20 cellular contexts compared by ENCODE assay signal in genomic region chr9:134392900-134393299, GRCh38.
A peak's percentile ranks its signal among the peaks of the same experiment; 100 is the strongest.
DNase-seq lines count a peak whose midpoint lies in the region; ATAC-seq, FAIRE-seq and TF ChIP-seq lines count a peak whose summit lies in the region.
"Had no signal": no experiment of that assay in that cellular context is flagged by ENCODE, and none has a peak within 500 bp of the region (broad histone marks: within the 10 kb centered on the region; RNA-seq: fewer than 3 reads in every experiment).

No MANE protein-coding gene starts in this region.

- H3K9ac ChIP-seq in Loucy (ENCODE audit: low read depth, low read length, poor library complexity, severe bottlenecking) (no peak overlapping the region), GM12878 (ENCODE audit: control insufficient read depth, insufficient read depth, low read length) (peak overlapping the region; percentile 95), trophoblast cell (ENCODE audit: low read length) (no peak overlapping the region)

- H2BK12ac ChIP-seq in trophoblast cell (ENCODE audit: low read length) = no peak overlapping the region

- H3K27me3 Mint-ChIP-seq in CD8-positive, alpha-beta memory T cell = no peaks in the 10 kb centered on the region
- peaks cover 5 to 17% of the 10 kb centered on the region in 2 donors for H3K27me3 Mint-ChIP-seq in stimulated activated naive B cell treated with anti-CD40 and anti-IgM and Interleukin-4, amounts not matched to agents 10 μg/mL and 1 μg/mL and 100 μg/mL, for 72 hours
- H3K27me3 Mint-ChIP-seq in mesothelial cell of epicardium (ENCODE audit: low read depth) = no peaks in the 10 kb centered on the region

- H4K91ac ChIP-seq in trophoblast cell (ENCODE audit: low read depth, low read length) = no peak overlapping the region

- H3K36me3 ChIP-seq in CD8-positive, alpha-beta memory T cell (ENCODE audit: insufficient read depth, low read length) = no peaks in the 10 kb centered on the region
- H3K36me3 ChIP-seq in Loucy (ENCODE audit: insufficient read depth, low read length) (no peaks in the 10 kb centered on the region), GM12878 (ENCODE audit: control insufficient read depth in 2 of 2, insufficient read depth in 2 of 2, low read length in 1 of 2) (no peaks in the 10 kb centered on the region), trophoblast cell (ENCODE audit: control insufficient read depth in 1 of 2, insufficient read depth in 2 of 2, low read length in 2 of 2) (no peaks in the 10 kb centered on the region)
- H3K36me3 ChIP-seq: left ventricle myocardium inferior, pancreas, Peyer's patch, sigmoid colon had no signal

- intact Hi-C loops in GM12878 (cut with micrococcal nuclease; ENCODE audit: unreplicated experiment) = no loop called here

- TF ChIP-seq RAD21 in GM12878 (IDR thresholded peaks at IDR 0.05; ENCODE audit: insufficient read depth, low read depth, low read length) = no peak

- no peaks in the 10 kb centered on the region for H3K79me1 ChIP-seq in trophoblast cell (ENCODE audit: low read length)

- peaks cover 94% of the 10 kb centered on the region for H3K79me2 ChIP-seq in Loucy (ENCODE audit: insufficient read depth, low read length)
- H3K79me2 ChIP-seq in GM12878 (ENCODE audit: control insufficient read depth, insufficient read depth, low read length) = peaks cover 60% of the 10 kb centered on the region
- peaks cover 18% of the 10 kb centered on the region for H3K79me2 ChIP-seq in trophoblast cell (ENCODE audit: control insufficient read depth, insufficient read depth, low read length, poor library complexity)

- H4K12ac ChIP-seq in trophoblast cell (ENCODE audit: low read depth, low read length) = no peak overlapping the region

- H3K27me3 ChIP-seq in CD8-positive, alpha-beta memory T cell (ENCODE audit: insufficient read depth, low read length, poor library complexity, severe bottlenecking) = no peaks in the 10 kb centered on the region
- no peaks in the 10 kb centered on the region for H3K27me3 ChIP-seq in Loucy (ENCODE audit: insufficient read depth, low read length, poor library complexity, severe bottlenecking)
- no peaks in the 10 kb centered on the region for H3K27me3 ChIP-seq in GM12878 (replicated peaks in 1 of 2; ENCODE audit: control insufficient read depth in 2 of 2, insufficient read depth in 2 of 2, low read length in 1 of 2)
- H3K27me3 ChIP-seq in trophoblast cell (ENCODE audit: insufficient read depth, low read length) = no peaks in the 10 kb centered on the region
- H3K27me3 ChIP-seq: pancreas, Peyer's patch, sigmoid colon had no signal

- no peaks in the 10 kb centered on the region for H3K9me2 ChIP-seq in Loucy (replicated peaks; ENCODE audit: low read depth, low read length)

- peak overlapping the region; percentile 97 for H3K4me2 ChIP-seq in Loucy (ENCODE audit: low read depth, low read length, poor library complexity, severe bottlenecking)
- peak overlapping the region; percentile 98 for H3K4me2 ChIP-seq in GM12878 (ENCODE audit: control insufficient read depth, insufficient read depth)
- no peak overlapping the region for H3K4me2 ChIP-seq in trophoblast cell (ENCODE audit: low read length)

- TF ChIP-seq CTCF in Loucy (conservative IDR thresholded peaks at IDR 0.05; ENCODE audit: low read length) (no peak), GM12878 (IDR thresholded peaks at IDR 0.05 in 2 of 3, conservative IDR thresholded peaks at IDR 0.05 in 1 of 3; ENCODE audit: control insufficient read depth in 2 of 3, extremely low read depth in 1 of 3, insufficient read depth in 1 of 3, low read depth in 3 of 3, low read length in 3 of 3) (no peak), mesothelial cell of epicardium (IDR thresholded peaks at IDR 0.05; ENCODE audit: unreplicated experiment) (no peak)

- no peak overlapping the region for H3K23ac ChIP-seq in trophoblast cell (ENCODE audit: low read length)

- peak overlapping the region; percentile 83 to 99 (median 94) for H3K27ac Mint-ChIP-seq in CD8-positive, alpha-beta memory T cell
- no peak overlapping the region for H3K27ac Mint-ChIP-seq in stimulated activated naive B cell treated with anti-CD40 and anti-IgM and Interleukin-4, amounts not matched to agents 10 μg/mL and 1 μg/mL and 100 μg/mL, for 72 hours
- H3K27ac Mint-ChIP-seq in mesothelial cell of epicardium = no peak overlapping the region

- RAD21 ChIA-PET in GM12878 (lab: Charles Lee; ENCODE audit: unreplicated experiment) = interaction anchor here (1.0 to 2.6 kb wide), 5 partner anchors 10 to 125 kb away, joined by 3 to 23 read pairs (median 11); no protein-coding TSS in a partner anchor

- no peaks in the 10 kb centered on the region for H3K9me3 ChIP-seq in CD8-positive, alpha-beta memory T cell (ENCODE audit: low read length)
- H3K9me3 ChIP-seq in Loucy (ENCODE audit: insufficient read depth, low read depth, low read length) (no peaks in the 10 kb centered on the region), GM12878 (replicated peaks; ENCODE audit: control insufficient read depth, insufficient read depth, low read length) (no peaks in the 10 kb centered on the region), trophoblast cell (ENCODE audit: insufficient read depth, low read depth, low read length) (peaks cover 2% of the 10 kb centered on the region)
- H3K9me3 ChIP-seq: left ventricle myocardium inferior, pancreas, Peyer's patch, sigmoid colon had no signal

- H2AK5ac ChIP-seq in trophoblast cell (ENCODE audit: low read length) = no peak overlapping the region

- H4K8ac ChIP-seq in trophoblast cell (ENCODE audit: low read depth, low read length) = no peak overlapping the region

- peaks cover 70% of the 10 kb centered on the region for H3K4me1 ChIP-seq in CD8-positive, alpha-beta memory T cell (ENCODE audit: insufficient read depth, low read length)
- H3K4me1 ChIP-seq in Loucy (ENCODE audit: insufficient read depth, low read length, poor library complexity, severe bottlenecking) (peaks cover 91% of the 10 kb centered on the region), GM12878 (ENCODE audit: control insufficient read depth, insufficient read depth, low read length) (peaks cover 58% of the 10 kb centered on the region), trophoblast cell (ENCODE audit: control insufficient read depth in 1 of 2, insufficient read depth in 2 of 2, low read length in 2 of 2) (peaks cover 10 to 11% of the 10 kb centered on the region in 2 experiments)

- 34% methylated on average over 11 of the region's 12 CpGs for WGBS in GM12878 (ENCODE audit: insufficient coverage, insufficient replicate concordance, low lambda C conversion rate, missing lambda C conversion rate)
- no CpG with 5 or more reads among the region's 12 CpGs for WGBS in trophoblast cell (ENCODE audit: extremely low coverage, insufficient coverage, insufficient read length)

- no peak for DNase-seq in CD8-positive, alpha-beta memory T cell
- DNase-seq in GM12878 (ENCODE audit: low read depth, low spot score) = no peak
- DNase-seq in trophoblast cell = no peak
- no peak for DNase-seq in urothelium cell line (ENCODE audit: low spot score)
- no peak for DNase-seq in GM19240 (ENCODE audit: insufficient read length, low spot score)
- DNase-seq in stimulated activated naive B cell treated with anti-CD40 and anti-IgM and Interleukin-4, amounts not matched to agents 10 μg/mL and 1 μg/mL and 100 μg/mL, for 72 hours = no peak
- DNase-seq in mesothelial cell of epicardium (ENCODE audit: low spot score in 2 of 2, unreplicated experiment in 2 of 2) = no peak
- DNase-seq: activated CD4-positive, alpha-beta T cell treated with anti-CD3 and anti-CD28 coated beads, Interleukin-2, amount 10 ng/mL, durations not matched to agents 7 days and 5 days; activated T-cell treated with anti-CD3 and anti-CD28 coated beads, Interleukin-2, amount 50 U/mL, for 1 hour; effector CD8-positive, alpha-beta T cell; GF-D8; left ventricle myocardium inferior; NCI-H1436 treated with DMSO at 0.1 percent for 48 hours; NCI-H774; pancreas; Peyer's patch; sigmoid colon; stimulated activated CD4-positive, alpha-beta T cell treated with anti-CD3 and anti-CD28 coated beads, Interleukin-1b, Interleukin-23, amount 100 ng/mL, for 48 hours had no signal

- H3K4me1 Mint-ChIP-seq in CD8-positive, alpha-beta memory T cell = peaks cover 68 to 84% (median 70%) of the 10 kb centered on the region in 3 donors
- peaks cover 55 to 97% of the 10 kb centered on the region in 2 donors for H3K4me1 Mint-ChIP-seq in stimulated activated naive B cell treated with anti-CD40 and anti-IgM and Interleukin-4, amounts not matched to agents 10 μg/mL and 1 μg/mL and 100 μg/mL, for 72 hours
- H3K4me1 Mint-ChIP-seq in mesothelial cell of epicardium = peaks cover 22% of the 10 kb centered on the region

- no peak overlapping the region for H2BK120ac ChIP-seq in trophoblast cell (ENCODE audit: insufficient read depth, low read length, poor library complexity)

- H2AFZ ChIP-seq in Loucy (ENCODE audit: low read length) = no peak overlapping the region
- H2AFZ ChIP-seq in GM12878 (ENCODE audit: control insufficient read depth, low read depth, low read length) = no peak overlapping the region
- H2AFZ ChIP-seq in trophoblast cell (ENCODE audit: insufficient read depth, low read length, poor library complexity) = no peak overlapping the region

- in situ Hi-C loops in GM12878 (cut with MboI) = no loop called here

- H3K14ac ChIP-seq in trophoblast cell (ENCODE audit: low read length) = no peak overlapping the region

- no peak overlapping the region for H3K18ac ChIP-seq in trophoblast cell (ENCODE audit: low read length)

- H3K27ac ChIP-seq in CD8-positive, alpha-beta memory T cell (ENCODE audit: low read depth, low read length) = peak overlapping the region; percentile 61
- H3K27ac ChIP-seq in GM12878 (ENCODE audit: control insufficient read depth, insufficient read depth) = peak overlapping the region; percentile 98
- H3K27ac ChIP-seq in trophoblast cell (ENCODE audit: low read depth, low read length) = no peak overlapping the region
- H3K27ac ChIP-seq: pancreas, sigmoid colon had no signal

- no peak for ATAC-seq in GM12878
- no peak for ATAC-seq in stimulated activated naive B cell treated with anti-CD40 and anti-IgM and Interleukin-4, amounts not matched to agents 10 μg/mL and 1 μg/mL and 100 μg/mL, for 72 hours (replicated peaks)
- ATAC-seq: pancreas had no signal

- SMC1A ChIA-PET in GM12878 (lab: Charles Lee; ENCODE audit: uncharacterized antibody, unreplicated experiment) = interaction anchor here (1.3 to 4.3 kb wide), 3 partner anchors 10 to 65 kb away, joined by 3 to 39 read pairs (median 4); no protein-coding TSS in a partner anchor

- no peaks in the 10 kb centered on the region for H3K36me3 Mint-ChIP-seq in CD8-positive, alpha-beta memory T cell
- peaks cover 4 to 5% of the 10 kb centered on the region in 2 donors for H3K36me3 Mint-ChIP-seq in stimulated activated naive B cell treated with anti-CD40 and anti-IgM and Interleukin-4, amounts not matched to agents 10 μg/mL and 1 μg/mL and 100 μg/mL, for 72 hours
- H3K36me3 Mint-ChIP-seq in mesothelial cell of epicardium = no peaks in the 10 kb centered on the region

- TF ChIP-seq EP300 in GM12878 (IDR thresholded peaks at IDR 0.05; ENCODE audit: borderline replicate concordance in 1 of 2, control insufficient read depth in 1 of 2, low read depth in 2 of 2, low read length in 2 of 2) = no peak

- no peak for FAIRE-seq in GM12878 (lab: Jason Lieb, UNC)
- no peak for FAIRE-seq in urothelium cell line (lab: Jason Lieb, UNC)
- FAIRE-seq: pancreas, TTC549 had no signal

- TF ChIP-seq POLR2A in GM12878 (IDR thresholded peaks at IDR 0.05; ENCODE audit: low read depth, low read length) = no peak

- peak overlapping the region; percentile 19 for H3K4ac ChIP-seq in trophoblast cell (ENCODE audit: low read depth, low read length)

- TSS peak; percentile 78 for BruUV-seq in GM12878 (replicated peaks; lab: Mats Ljungman, UMichigan)

- peaks cover 0 to 3% (median 0%) of the 10 kb centered on the region in 5 donors for H3K9me3 Mint-ChIP-seq in CD8-positive, alpha-beta memory T cell
- peaks cover 4 to 5% of the 10 kb centered on the region in 2 donors for H3K9me3 Mint-ChIP-seq in stimulated activated naive B cell treated with anti-CD40 and anti-IgM and Interleukin-4, amounts not matched to agents 10 μg/mL and 1 μg/mL and 100 μg/mL, for 72 hours
- no peaks in the 10 kb centered on the region for H3K9me3 Mint-ChIP-seq in mesothelial cell of epicardium

- peak overlapping the region in 5 of 7 donors; percentile 57 to 82 (median 70) for H3K4me3 Mint-ChIP-seq in CD8-positive, alpha-beta memory T cell
- H3K4me3 Mint-ChIP-seq in stimulated activated naive B cell treated with anti-CD40 and anti-IgM and Interleukin-4, amounts not matched to agents 10 μg/mL and 1 μg/mL and 100 μg/mL, for 72 hours = no peak overlapping the region
- no peak overlapping the region for H3K4me3 Mint-ChIP-seq in mesothelial cell of epicardium
- H3K4me3 Mint-ChIP-seq: activated CD4-positive, alpha-beta T cell treated with anti-CD3 and anti-CD28 coated beads, Interleukin-2, amount 10 ng/mL, durations not matched to agents 7 days and 5 days had no signal

- POLR2A ChIA-PET in CD8-positive, alpha-beta memory T cell (lab: Charles Lee) = interaction anchor here (1.8 kb wide), 1 partner anchor 15 kb away, joined by 3 read pairs; no protein-coding TSS in a partner anchor
- POLR2A ChIA-PET in GM12878 (lab: Charles Lee) = interaction anchor here (1.1 to 8.8 kb wide), 2 partner anchors 12 to 36 kb away, joined by 4 to 88 read pairs; no protein-coding TSS in a partner anchor

- H4K20me1 ChIP-seq in Loucy (ENCODE audit: insufficient read depth, low read length, poor library complexity, severe bottlenecking) (peaks cover 19% of the 10 kb centered on the region), GM12878 (ENCODE audit: control insufficient read depth, insufficient read depth) (no peaks in the 10 kb centered on the region)

- H2BK5ac ChIP-seq in trophoblast cell (ENCODE audit: low read depth, low read length, poor library complexity) = no peak overlapping the region

- CTCF ChIA-PET in CD8-positive, alpha-beta memory T cell (lab: Charles Lee) = interaction anchor here (2.4 to 3.3 kb wide), 3 partner anchors 14 to 50 kb away, joined by 5 to 13 read pairs (median 11); no protein-coding TSS in a partner anchor
- CTCF ChIA-PET in GM12878 (lab: Yijun Ruan, JAX) = interaction anchor here (0.5 to 2.2 kb wide), 6 partner anchors 8 to 222 kb away, joined by 3 to 11 read pairs (median 4); no protein-coding TSS in a partner anchor

- no peak overlapping the region for H3K4me3 ChIP-seq in CD8-positive, alpha-beta memory T cell (ENCODE audit: low read length)
- H3K4me3 ChIP-seq in Loucy (ENCODE audit: low read length, poor library complexity, severe bottlenecking) = no peak overlapping the region
- H3K4me3 ChIP-seq in GM12878 = peak overlapping the region; percentile 79
- H3K4me3 ChIP-seq in trophoblast cell (ENCODE audit: low read depth, low read length) = no peak overlapping the region
- H3K4me3 ChIP-seq: left ventricle myocardium inferior, pancreas, sigmoid colon had no signal

- H3F3A ChIP-seq in Loucy (ENCODE audit: low read depth) = peaks cover 4% of the 10 kb centered on the region; the same call in 1 of the 2 replicates

Comparison
In these comparisons a context has a peak if more than half of its experiments do, and no peak if none do; other contexts are left out.
1. H3K27ac Mint-ChIP-seq: peak in CD8-positive, alpha-beta memory T cell (8 of 8); none in stimulated activated naive B cell treated with anti-CD40 and anti-IgM and Interleukin-4, amounts not matched to agents 10 μg/mL and 1 μg/mL and 100 μg/mL, for 72 hours (single experiment) and mesothelial cell of epicardium (single experiment).
2. H3K4me3 Mint-ChIP-seq: peak in CD8-positive, alpha-beta memory T cell (5 of 7); none in stimulated activated naive B cell treated with anti-CD40 and anti-IgM and Interleukin-4, amounts not matched to agents 10 μg/mL and 1 μg/mL and 100 μg/mL, for 72 hours (0 of 2) and mesothelial cell of epicardium (single experiment).